In the genomic region with DNA sequence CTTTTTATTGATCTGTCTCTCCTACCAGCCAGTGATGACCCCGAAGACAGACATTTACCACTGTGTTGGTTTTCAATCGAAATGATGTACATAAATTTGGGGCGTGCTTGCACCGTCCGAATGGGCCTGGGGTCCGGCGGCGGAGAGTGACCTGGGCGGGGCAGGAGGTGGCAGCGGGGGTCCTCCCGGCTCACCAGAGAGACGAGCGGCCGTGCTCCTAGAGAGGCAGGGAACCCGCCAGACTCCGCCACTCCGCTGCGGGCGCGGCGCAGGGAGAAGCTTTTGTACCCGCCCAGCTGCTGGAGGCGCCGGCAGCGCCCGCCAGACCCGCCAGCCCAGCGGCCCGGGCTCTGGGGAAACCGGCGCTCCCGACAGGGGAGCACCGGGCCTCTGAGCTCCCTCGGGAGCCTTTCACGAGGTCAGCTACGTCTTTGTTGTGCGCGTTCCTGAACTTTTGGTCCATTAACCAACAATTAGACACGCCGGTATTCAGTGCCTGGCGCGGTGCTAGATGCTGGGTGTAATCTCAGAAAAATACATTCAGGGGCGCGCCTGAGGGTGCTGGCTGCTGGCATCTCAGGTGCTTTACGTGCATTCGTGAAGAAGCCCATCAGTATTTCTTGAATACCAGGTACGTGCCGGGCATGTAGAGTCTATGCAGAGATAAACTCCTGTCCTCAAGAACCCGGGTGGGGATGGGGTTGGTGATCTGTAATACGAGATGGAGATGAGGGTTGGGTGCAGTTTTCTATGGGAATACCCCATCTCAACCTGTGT, we compare ENCODE assay signal across 1 cellular context.
A peak's percentile ranks its signal among the peaks of the same experiment; 100 is the strongest.
TF ChIP-seq lines count a peak whose summit lies in the region.

A gene with protein sequence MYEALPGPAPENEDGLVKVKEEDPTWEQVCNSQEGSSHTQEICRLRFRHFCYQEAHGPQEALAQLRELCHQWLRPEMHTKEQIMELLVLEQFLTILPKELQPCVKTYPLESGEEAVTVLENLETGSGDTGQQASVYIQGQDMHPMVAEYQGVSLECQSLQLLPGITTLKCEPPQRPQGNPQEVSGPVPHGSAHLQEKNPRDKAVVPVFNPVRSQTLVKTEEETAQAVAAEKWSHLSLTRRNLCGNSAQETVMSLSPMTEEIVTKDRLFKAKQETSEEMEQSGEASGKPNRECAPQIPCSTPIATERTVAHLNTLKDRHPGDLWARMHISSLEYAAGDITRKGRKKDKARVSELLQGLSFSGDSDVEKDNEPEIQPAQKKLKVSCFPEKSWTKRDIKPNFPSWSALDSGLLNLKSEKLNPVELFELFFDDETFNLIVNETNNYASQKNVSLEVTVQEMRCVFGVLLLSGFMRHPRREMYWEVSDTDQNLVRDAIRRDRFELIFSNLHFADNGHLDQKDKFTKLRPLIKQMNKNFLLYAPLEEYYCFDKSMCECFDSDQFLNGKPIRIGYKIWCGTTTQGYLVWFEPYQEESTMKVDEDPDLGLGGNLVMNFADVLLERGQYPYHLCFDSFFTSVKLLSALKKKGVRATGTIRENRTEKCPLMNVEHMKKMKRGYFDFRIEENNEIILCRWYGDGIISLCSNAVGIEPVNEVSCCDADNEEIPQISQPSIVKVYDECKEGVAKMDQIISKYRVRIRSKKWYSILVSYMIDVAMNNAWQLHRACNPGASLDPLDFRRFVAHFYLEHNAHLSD (plus strand): TSS at position 285 of the 777 bp plus-strand sequence. CDS start 2,242 bp downstream, outside the sequence.

TF ChIP-seq in K562, 482 proteins besides CTCF, POLR2A, EP300 and RAD21 (continued from another document and continues in another):
- TF ChIP-seq, protein P1, sequence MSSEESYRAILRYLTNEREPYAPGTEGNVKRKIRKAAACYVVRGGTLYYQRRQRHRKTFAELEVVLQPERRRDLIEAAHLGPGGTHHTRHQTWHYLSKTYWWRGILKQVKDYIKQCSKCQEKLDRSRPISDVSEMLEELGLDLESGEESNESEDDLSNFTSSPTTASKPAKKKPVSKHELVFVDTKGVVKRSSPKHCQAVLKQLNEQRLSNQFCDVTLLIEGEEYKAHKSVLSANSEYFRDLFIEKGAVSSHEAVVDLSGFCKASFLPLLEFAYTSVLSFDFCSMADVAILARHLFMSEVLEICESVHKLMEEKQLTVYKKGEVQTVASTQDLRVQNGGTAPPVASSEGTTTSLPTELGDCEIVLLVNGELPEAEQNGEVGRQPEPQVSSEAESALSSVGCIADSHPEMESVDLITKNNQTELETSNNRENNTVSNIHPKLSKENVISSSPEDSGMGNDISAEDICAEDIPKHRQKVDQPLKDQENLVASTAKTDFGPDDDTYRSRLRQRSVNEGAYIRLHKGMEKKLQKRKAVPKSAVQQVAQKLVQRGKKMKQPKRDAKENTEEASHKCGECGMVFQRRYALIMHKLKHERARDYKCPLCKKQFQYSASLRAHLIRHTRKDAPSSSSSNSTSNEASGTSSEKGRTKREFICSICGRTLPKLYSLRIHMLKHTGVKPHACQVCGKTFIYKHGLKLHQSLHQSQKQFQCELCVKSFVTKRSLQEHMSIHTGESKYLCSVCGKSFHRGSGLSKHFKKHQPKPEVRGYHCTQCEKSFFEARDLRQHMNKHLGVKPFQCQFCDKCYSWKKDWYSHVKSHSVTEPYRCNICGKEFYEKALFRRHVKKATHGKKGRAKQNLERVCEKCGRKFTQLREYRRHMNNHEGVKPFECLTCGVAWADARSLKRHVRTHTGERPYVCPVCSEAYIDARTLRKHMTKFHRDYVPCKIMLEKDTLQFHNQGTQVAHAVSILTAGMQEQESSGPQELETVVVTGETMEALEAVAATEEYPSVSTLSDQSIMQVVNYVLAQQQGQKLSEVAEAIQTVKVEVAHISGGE (CRISPR knock-in tag; IDR thresholded peaks at IDR 0.05) = peak in 1 of 3 experiments; percentile 80; a peak in 2 of 6 replicates
- TF ChIP-seq HDAC2 (IDR thresholded peaks at IDR 0.05) = peak; percentile 31; the same call in 1 of the 2 replicates
- TF ChIP-seq NCOA6 (IDR thresholded peaks at IDR 0.05) = no peak
- TF ChIP-seq, protein P2, sequence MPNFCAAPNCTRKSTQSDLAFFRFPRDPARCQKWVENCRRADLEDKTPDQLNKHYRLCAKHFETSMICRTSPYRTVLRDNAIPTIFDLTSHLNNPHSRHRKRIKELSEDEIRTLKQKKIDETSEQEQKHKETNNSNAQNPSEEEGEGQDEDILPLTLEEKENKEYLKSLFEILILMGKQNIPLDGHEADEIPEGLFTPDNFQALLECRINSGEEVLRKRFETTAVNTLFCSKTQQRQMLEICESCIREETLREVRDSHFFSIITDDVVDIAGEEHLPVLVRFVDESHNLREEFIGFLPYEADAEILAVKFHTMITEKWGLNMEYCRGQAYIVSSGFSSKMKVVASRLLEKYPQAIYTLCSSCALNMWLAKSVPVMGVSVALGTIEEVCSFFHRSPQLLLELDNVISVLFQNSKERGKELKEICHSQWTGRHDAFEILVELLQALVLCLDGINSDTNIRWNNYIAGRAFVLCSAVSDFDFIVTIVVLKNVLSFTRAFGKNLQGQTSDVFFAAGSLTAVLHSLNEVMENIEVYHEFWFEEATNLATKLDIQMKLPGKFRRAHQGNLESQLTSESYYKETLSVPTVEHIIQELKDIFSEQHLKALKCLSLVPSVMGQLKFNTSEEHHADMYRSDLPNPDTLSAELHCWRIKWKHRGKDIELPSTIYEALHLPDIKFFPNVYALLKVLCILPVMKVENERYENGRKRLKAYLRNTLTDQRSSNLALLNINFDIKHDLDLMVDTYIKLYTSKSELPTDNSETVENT (CRISPR knock-in tag; IDR thresholded peaks at IDR 0.05) = peak; percentile 98
- TF ChIP-seq, protein P3, sequence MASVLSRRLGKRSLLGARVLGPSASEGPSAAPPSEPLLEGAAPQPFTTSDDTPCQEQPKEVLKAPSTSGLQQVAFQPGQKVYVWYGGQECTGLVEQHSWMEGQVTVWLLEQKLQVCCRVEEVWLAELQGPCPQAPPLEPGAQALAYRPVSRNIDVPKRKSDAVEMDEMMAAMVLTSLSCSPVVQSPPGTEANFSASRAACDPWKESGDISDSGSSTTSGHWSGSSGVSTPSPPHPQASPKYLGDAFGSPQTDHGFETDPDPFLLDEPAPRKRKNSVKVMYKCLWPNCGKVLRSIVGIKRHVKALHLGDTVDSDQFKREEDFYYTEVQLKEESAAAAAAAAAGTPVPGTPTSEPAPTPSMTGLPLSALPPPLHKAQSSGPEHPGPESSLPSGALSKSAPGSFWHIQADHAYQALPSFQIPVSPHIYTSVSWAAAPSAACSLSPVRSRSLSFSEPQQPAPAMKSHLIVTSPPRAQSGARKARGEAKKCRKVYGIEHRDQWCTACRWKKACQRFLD (CRISPR knock-in tag; IDR thresholded peaks at IDR 0.05) = no peak
- no peak for TF ChIP-seq CHD2 (IDR thresholded peaks at IDR 0.05; ENCODE audit: low read depth, low read length)
- TF ChIP-seq, protein P4, sequence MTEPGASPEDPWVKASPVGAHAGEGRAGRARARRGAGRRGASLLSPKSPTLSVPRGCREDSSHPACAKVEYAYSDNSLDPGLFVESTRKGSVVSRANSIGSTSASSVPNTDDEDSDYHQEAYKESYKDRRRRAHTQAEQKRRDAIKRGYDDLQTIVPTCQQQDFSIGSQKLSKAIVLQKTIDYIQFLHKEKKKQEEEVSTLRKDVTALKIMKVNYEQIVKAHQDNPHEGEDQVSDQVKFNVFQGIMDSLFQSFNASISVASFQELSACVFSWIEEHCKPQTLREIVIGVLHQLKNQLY (CRISPR knock-in tag; conservative IDR thresholded peaks at IDR 0.05) = no peak
- TF ChIP-seq HNRNPH1 (optimal IDR thresholded peaks at IDR 0.05; ENCODE audit: low read depth, low read length) = no peak
- 0 out of 2 replicates have a peak, but pooled peaks have one; percentile 19 for TF ChIP-seq ARID1B (IDR thresholded peaks at IDR 0.05)
- no peak for TF ChIP-seq MIER1 (IDR thresholded peaks at IDR 0.05; ENCODE audit: low read depth)
- no peak for TF ChIP-seq MED1 (CRISPR knock-in tag; IDR thresholded peaks at IDR 0.05; ENCODE audit: borderline replicate concordance)
- no peak for TF ChIP-seq ZNF384 (IDR thresholded peaks at IDR 0.05; ENCODE audit: low read depth, low read length)
- TF ChIP-seq NCOA4 (IDR thresholded peaks at IDR 0.05; ENCODE audit: partially characterized antibody) = no peak
- TF ChIP-seq HDAC6 (IDR thresholded peaks at IDR 0.05; ENCODE audit: low read depth, low read length) = no peak
- TF ChIP-seq, protein P5, sequence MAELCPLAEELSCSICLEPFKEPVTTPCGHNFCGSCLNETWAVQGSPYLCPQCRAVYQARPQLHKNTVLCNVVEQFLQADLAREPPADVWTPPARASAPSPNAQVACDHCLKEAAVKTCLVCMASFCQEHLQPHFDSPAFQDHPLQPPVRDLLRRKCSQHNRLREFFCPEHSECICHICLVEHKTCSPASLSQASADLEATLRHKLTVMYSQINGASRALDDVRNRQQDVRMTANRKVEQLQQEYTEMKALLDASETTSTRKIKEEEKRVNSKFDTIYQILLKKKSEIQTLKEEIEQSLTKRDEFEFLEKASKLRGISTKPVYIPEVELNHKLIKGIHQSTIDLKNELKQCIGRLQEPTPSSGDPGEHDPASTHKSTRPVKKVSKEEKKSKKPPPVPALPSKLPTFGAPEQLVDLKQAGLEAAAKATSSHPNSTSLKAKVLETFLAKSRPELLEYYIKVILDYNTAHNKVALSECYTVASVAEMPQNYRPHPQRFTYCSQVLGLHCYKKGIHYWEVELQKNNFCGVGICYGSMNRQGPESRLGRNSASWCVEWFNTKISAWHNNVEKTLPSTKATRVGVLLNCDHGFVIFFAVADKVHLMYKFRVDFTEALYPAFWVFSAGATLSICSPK (IDR thresholded peaks at IDR 0.05; ENCODE audit: borderline replicate concordance) = no peak
- TF ChIP-seq, protein P6, sequence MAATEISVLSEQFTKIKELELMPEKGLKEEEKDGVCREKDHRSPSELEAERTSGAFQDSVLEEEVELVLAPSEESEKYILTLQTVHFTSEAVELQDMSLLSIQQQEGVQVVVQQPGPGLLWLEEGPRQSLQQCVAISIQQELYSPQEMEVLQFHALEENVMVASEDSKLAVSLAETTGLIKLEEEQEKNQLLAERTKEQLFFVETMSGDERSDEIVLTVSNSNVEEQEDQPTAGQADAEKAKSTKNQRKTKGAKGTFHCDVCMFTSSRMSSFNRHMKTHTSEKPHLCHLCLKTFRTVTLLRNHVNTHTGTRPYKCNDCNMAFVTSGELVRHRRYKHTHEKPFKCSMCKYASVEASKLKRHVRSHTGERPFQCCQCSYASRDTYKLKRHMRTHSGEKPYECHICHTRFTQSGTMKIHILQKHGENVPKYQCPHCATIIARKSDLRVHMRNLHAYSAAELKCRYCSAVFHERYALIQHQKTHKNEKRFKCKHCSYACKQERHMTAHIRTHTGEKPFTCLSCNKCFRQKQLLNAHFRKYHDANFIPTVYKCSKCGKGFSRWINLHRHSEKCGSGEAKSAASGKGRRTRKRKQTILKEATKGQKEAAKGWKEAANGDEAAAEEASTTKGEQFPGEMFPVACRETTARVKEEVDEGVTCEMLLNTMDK (IDR thresholded peaks at IDR 0.05; ENCODE audit: borderline replicate concordance, insufficient read depth, low read depth, low read length, poor library complexity, severe bottlenecking) = peak; percentile 29
- no peak for TF ChIP-seq TCFL5 (CRISPR knock-in tag; conservative IDR thresholded peaks at IDR 0.05)
- TF ChIP-seq MTA3 (IDR thresholded peaks at IDR 0.05; ENCODE audit: borderline replicate concordance) = peak; percentile 72
- TF ChIP-seq PURB (CRISPR knock-in tag; IDR thresholded peaks at IDR 0.05; ENCODE audit: low read depth) = no peak
- TF ChIP-seq STAG1 (CRISPR knock-in tag; IDR thresholded peaks at IDR 0.05; ENCODE audit: borderline replicate concordance) = no peak
- no peak for TF ChIP-seq RUNX1 (IDR thresholded peaks at IDR 0.05; ENCODE audit: low read depth)
- no peak for TF ChIP-seq TARDBP (IDR thresholded peaks at IDR 0.05)
- TF ChIP-seq, protein P7, sequence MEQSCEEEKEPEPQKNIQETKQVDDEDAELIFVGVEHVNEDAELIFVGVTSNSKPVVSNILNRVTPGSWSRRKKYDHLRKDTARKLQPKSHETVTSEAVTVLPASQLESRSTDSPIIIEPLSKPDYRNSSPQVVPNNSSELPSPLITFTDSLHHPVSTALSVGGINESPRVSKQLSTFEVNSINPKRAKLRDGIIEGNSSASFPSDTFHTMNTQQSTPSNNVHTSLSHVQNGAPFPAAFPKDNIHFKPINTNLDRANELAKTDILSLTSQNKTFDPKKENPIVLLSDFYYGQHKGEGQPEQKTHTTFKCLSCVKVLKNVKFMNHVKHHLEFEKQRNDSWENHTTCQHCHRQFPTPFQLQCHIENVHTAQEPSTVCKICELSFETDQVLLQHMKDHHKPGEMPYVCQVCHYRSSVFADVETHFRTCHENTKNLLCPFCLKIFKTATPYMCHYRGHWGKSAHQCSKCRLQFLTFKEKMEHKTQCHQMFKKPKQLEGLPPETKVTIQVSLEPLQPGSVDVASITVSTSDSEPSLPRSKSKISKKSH (CRISPR knock-in tag; IDR thresholded peaks at IDR 0.05) = no peak
- TF ChIP-seq, protein P8, sequence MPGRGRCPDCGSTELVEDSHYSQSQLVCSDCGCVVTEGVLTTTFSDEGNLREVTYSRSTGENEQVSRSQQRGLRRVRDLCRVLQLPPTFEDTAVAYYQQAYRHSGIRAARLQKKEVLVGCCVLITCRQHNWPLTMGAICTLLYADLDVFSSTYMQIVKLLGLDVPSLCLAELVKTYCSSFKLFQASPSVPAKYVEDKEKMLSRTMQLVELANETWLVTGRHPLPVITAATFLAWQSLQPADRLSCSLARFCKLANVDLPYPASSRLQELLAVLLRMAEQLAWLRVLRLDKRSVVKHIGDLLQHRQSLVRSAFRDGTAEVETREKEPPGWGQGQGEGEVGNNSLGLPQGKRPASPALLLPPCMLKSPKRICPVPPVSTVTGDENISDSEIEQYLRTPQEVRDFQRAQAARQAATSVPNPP (IDR thresholded peaks at IDR 0.05; ENCODE audit: borderline replicate concordance, insufficient read depth, insufficient read length) = no peak
- no peak for TF ChIP-seq ZC3H8 (IDR thresholded peaks at IDR 0.05)
- TF ChIP-seq, protein P9, sequence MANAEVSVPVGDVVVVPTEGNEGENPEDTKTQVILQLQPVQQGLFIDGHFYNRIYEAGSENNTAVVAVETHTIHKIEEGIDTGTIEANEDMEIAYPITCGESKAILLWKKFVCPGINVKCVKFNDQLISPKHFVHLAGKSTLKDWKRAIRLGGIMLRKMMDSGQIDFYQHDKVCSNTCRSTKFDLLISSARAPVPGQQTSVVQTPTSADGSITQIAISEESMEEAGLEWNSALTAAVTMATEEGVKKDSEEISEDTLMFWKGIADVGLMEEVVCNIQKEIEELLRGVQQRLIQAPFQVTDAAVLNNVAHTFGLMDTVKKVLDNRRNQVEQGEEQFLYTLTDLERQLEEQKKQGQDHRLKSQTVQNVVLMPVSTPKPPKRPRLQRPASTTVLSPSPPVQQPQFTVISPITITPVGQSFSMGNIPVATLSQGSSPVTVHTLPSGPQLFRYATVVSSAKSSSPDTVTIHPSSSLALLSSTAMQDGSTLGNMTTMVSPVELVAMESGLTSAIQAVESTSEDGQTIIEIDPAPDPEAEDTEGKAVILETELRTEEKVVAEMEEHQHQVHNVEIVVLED (CRISPR knock-in tag; IDR thresholded peaks at IDR 0.05) = no peak
- peak; percentile 70 for TF ChIP-seq HMGN3 (IDR thresholded peaks at IDR 0.05; ENCODE audit: borderline replicate concordance, extremely low read depth, insufficient read length, low read depth, low read length)
- no peak for TF ChIP-seq LEF1 (IDR thresholded peaks at IDR 0.05)
- TF ChIP-seq MXI1 (IDR thresholded peaks at IDR 0.05; ENCODE audit: low read depth, low read length) = no peak
- no peak for TF ChIP-seq SETDB1 (IDR thresholded peaks at IDR 0.05; ENCODE audit: low read length)
- TF ChIP-seq NFRKB (IDR thresholded peaks at IDR 0.05; ENCODE audit: low read depth) = no peak
- peak; percentile 71 for TF ChIP-seq POLR2B (IDR thresholded peaks at IDR 0.05; ENCODE audit: low read depth, partially characterized antibody)
- TF ChIP-seq NR2C2 (CRISPR knock-in tag; IDR thresholded peaks at IDR 0.05) = no peak
- TF ChIP-seq NR2C2 (tag; IDR thresholded peaks at IDR 0.05) = no peak; the same call in 1 of the 2 replicates
- TF ChIP-seq ESRRB (CRISPR knock-in tag; IDR thresholded peaks at IDR 0.05; ENCODE audit: borderline replicate concordance) = no peak
- no peak for TF ChIP-seq ZNF76 (CRISPR knock-in tag; IDR thresholded peaks at IDR 0.05; ENCODE audit: borderline replicate concordance)
- TF ChIP-seq POU5F1 (IDR thresholded peaks at IDR 0.05; ENCODE audit: borderline replicate concordance, low read depth, low read length, partially characterized antibody) = no peak
